ENCODE assay signal across 7 cellular contexts in the genomic region with DNA sequence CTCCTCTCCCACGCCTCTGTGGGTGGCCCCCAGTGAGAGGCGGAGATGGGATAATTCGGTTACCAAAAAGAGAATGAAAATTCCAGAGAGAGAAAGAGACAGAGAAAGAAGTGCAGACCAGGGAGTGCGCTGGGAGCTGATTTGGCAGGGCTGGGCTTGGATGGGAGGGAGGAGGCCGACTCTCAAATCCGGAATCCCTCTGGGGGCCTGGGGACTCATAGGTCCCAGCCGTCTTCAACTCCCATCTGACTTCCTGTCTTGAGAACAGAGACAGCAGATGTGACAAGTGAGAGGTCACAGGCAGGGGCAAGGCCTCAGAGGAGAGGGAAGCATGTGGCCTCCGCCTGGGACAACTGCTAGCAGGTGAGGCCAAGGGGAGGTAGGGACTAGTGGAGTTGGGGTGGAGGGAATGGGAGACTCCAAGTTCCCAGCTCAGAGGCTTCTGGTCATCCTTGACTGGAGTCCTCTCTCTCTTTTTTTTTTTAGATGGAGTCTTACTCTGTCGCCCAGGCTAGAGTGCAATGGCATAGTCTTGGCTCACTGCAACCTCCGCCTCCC. TPM values are rescaled to one million over a fixed set of nuclear protein-coding genes. Genes with fewer than 3 reads are reported as not detected.
A peak's percentile ranks its signal among the peaks of the same experiment; 100 is the strongest.
DNase-seq lines count a peak whose midpoint lies in the region; ATAC-seq, FAIRE-seq and TF ChIP-seq lines count a peak whose summit lies in the region.
"Not testable (repeated sequence)": the region's sequence is repeated elsewhere in the genome, so short reads cannot be mapped to it uniquely, and the experiment has no call there.

No MANE protein-coding gene starts in this region.

- H3K4me2 ChIP-seq in A549; mesenchymal stem cell (ENCODE audit: low read length, poor library complexity, severe bottlenecking): not testable (repeated sequence)
- H3K4me2 ChIP-seq in BLaER1 treated with 17β-estradiol and CSF1 and Interleukin-3, amounts not matched to agents 10 nM and 100 nM = peak overlapping the region in 8 of 11 experiments; percentile 28 to 67 (median 52); a peak in 12 of 22 replicates

- CTCF ChIA-PET in A549 (lab: Yijun Ruan, JAX) = interaction anchor here (1.1 kb wide), 1 partner anchor 29 kb away, joined by 3 read pairs; no protein-coding TSS in a partner anchor

- 90% methylated on average over 9 of the region's 10 CpGs for WGBS in A549 (ENCODE audit: missing lambda C conversion rate)
- whole genome bisulfite sequencing in endodermal cell (ENCODE audit: insufficient coverage in 1 of 2, insufficient read length in 1 of 2), 2 experiments = 79 to 93% methylated on average over 3 of the region's 10 CpGs
- 89% methylated on average over 3 of the region's 10 CpGs for WGBS in mesenchymal stem cell

- H3K9me3 Mint-ChIP-seq in activated CD4-positive, alpha-beta T cell treated with anti-CD3 and anti-CD28 coated beads, Interleukin-2, amount 10 ng/mL, durations not matched to agents 24 days and 14 days; endodermal cell: not testable (repeated sequence)

- H3K23ac ChIP-seq in mesenchymal stem cell (ENCODE audit: low read length in 2 of 2) = not testable (repeated sequence)

- H4K20me1 ChIP-seq in BLaER1 treated with 17β-estradiol and CSF1 and Interleukin-3, amounts not matched to agents 10 nM and 100 nM = not testable (repeated sequence)

- not testable (repeated sequence) for TF ChIP-seq EP300 in A549 (IDR thresholded peaks at IDR 0.05)

- H3K36me3 Mint-ChIP-seq in activated CD4-positive, alpha-beta T cell treated with anti-CD3 and anti-CD28 coated beads, Interleukin-2, amount 10 ng/mL, durations not matched to agents 24 days and 14 days (ENCODE audit: low read depth); endodermal cell (ENCODE audit: low read depth): not testable (repeated sequence)

- FAIRE-seq in A549 (lab: Jason Lieb, UNC) = not testable (repeated sequence)

- not testable (repeated sequence) for H3K27me3 Mint-ChIP-seq in activated CD4-positive, alpha-beta T cell treated with anti-CD3 and anti-CD28 coated beads, Interleukin-2, amount 10 ng/mL, durations not matched to agents 24 days and 14 days; endodermal cell (ENCODE audit: insufficient read depth)

- not testable (repeated sequence) for H3K4me3 Mint-ChIP-seq in activated CD4-positive, alpha-beta T cell treated with anti-CD3 and anti-CD28 coated beads, Interleukin-2, amount 10 ng/mL, durations not matched to agents 24 days and 14 days; endodermal cell

- not testable (repeated sequence) for TF ChIP-seq CTCF in A549 (IDR thresholded peaks at IDR 0.05); endodermal cell (conservative IDR thresholded peaks at IDR 0.05)

- not testable (repeated sequence) for H4K8ac ChIP-seq in mesenchymal stem cell (ENCODE audit: low read length)

- not testable (repeated sequence) for H3K9me3 ChIP-seq in A549; BLaER1 treated with 17β-estradiol and CSF1 and Interleukin-3, amounts not matched to agents 10 nM and 100 nM (replicated peaks in 1 of 11); endodermal cell (ENCODE audit: control insufficient read depth, low read length); mesenchymal stem cell (ENCODE audit: control insufficient read depth, low read length)

- H3K14ac ChIP-seq in mesenchymal stem cell (ENCODE audit: low read length in 2 of 2) = not testable (repeated sequence)

- not testable (repeated sequence) for H3K79me1 ChIP-seq in mesenchymal stem cell (replicated peaks; ENCODE audit: low read length, poor library complexity, severe bottlenecking)

- not testable (repeated sequence) for H3K27ac ChIP-seq in A549; endodermal cell (ENCODE audit: low read depth, low read length); mesenchymal stem cell (ENCODE audit: low read length, poor library complexity, severe bottlenecking)
- H3K27ac ChIP-seq in BLaER1 treated with 17β-estradiol and CSF1 and Interleukin-3, amounts not matched to agents 10 nM and 100 nM = peak overlapping the region in 6 of 11 experiments; percentile 16 to 59 (median 41); a peak in 8 of 22 replicates

- H2BK15ac ChIP-seq in mesenchymal stem cell (ENCODE audit: low read depth, poor library complexity, severe bottlenecking) = not testable (repeated sequence)

- H2BK12ac ChIP-seq in mesenchymal stem cell (ENCODE audit: low read length in 2 of 2) = not testable (repeated sequence)

- H2AFZ ChIP-seq in mesenchymal stem cell (ENCODE audit: low read depth, low read length) = peak overlapping the region; percentile 39

- H2AK5ac ChIP-seq in mesenchymal stem cell (ENCODE audit: low read length, severe bottlenecking) = not testable (repeated sequence)

- not testable (repeated sequence) for H3K18ac ChIP-seq in mesenchymal stem cell (ENCODE audit: low read depth in 1 of 2, low read length in 2 of 2)

- peak; percentile 4 to 10; a peak in 2 of 6 replicates for ATAC-seq in A549
- ATAC-seq in Right ventricle myocardium inferior = peak; percentile 29
- peak; percentile 39 for ATAC-seq in left ventricle myocardium superior

- H3K4me3 ChIP-seq in A549; BLaER1 treated with 17β-estradiol and CSF1 and Interleukin-3, amounts not matched to agents 10 nM and 100 nM; endodermal cell (ENCODE audit: low read length); mesenchymal stem cell (ENCODE audit: insufficient read depth in 1 of 2, low read depth in 1 of 2, low read length in 2 of 2): not testable (repeated sequence)

- not testable (repeated sequence) for H3K27me3 ChIP-seq in BLaER1 treated with 17β-estradiol and CSF1 and Interleukin-3, amounts not matched to agents 10 nM and 100 nM; endodermal cell (ENCODE audit: control insufficient read depth, insufficient read depth, low read length, poor library complexity, severe bottlenecking); mesenchymal stem cell (ENCODE audit: control insufficient read depth in 1 of 2, insufficient read depth in 1 of 2, low read length in 2 of 2)

- not testable (repeated sequence) for H3K4ac ChIP-seq in mesenchymal stem cell (ENCODE audit: low read depth in 1 of 2, low read length in 2 of 2)

- not testable (repeated sequence) for H2BK120ac ChIP-seq in mesenchymal stem cell (ENCODE audit: low read depth, low read length)

- H2BK5ac ChIP-seq in mesenchymal stem cell (ENCODE audit: low read depth, low read length, poor library complexity, severe bottlenecking) = not testable (repeated sequence)

- POLR2A ChIA-PET in A549 (lab: Yijun Ruan, JAX) = not testable (repeated sequence)

- H4K91ac ChIP-seq in mesenchymal stem cell (ENCODE audit: low read length) = not testable (repeated sequence)

- intact Hi-C loops in activated CD4-positive, alpha-beta T cell treated with anti-CD3 and anti-CD28 coated beads, Interleukin-2, amount 10 ng/mL, durations not matched to agents 24 days and 14 days (cut with micrococcal nuclease) = loop anchor here (10.0 kb wide), 1 partner anchor 69 kb away; no protein-coding TSS in a partner anchor
- intact Hi-C loops in Right ventricle myocardium inferior (cut with DNase I); left ventricle myocardium superior (cut with micrococcal nuclease): not testable (repeated sequence)

- not testable (repeated sequence) for TF ChIP-seq RAD21 in A549 (conservative IDR thresholded peaks at IDR 0.05 in 1 of 2, IDR thresholded peaks at IDR 0.05 in 1 of 2)

- not testable (repeated sequence) for DNase-seq in A549 (ENCODE audit: low read depth in 1 of 2, low spot score in 1 of 2); Right ventricle myocardium inferior (ENCODE audit: missing footprints); left ventricle myocardium superior; mesenchymal stem cell
- peak; percentile 51 for DNase-seq in activated CD4-positive, alpha-beta T cell treated with anti-CD3 and anti-CD28 coated beads, Interleukin-2, amount 10 ng/mL, durations not matched to agents 24 days and 14 days
- DNase-seq in endodermal cell = peak; percentile 43

- not testable (repeated sequence) for H3K4me1 ChIP-seq in A549; endodermal cell (ENCODE audit: control insufficient read depth, insufficient read depth, low read length); mesenchymal stem cell (ENCODE audit: control insufficient read depth, insufficient read depth, low read depth, low read length)
- H3K4me1 ChIP-seq in BLaER1 treated with 17β-estradiol and CSF1 and Interleukin-3, amounts not matched to agents 10 nM and 100 nM = peaks cover 0 to 34% (median 10%) of the 10 kb centered on the region in 10 experiments; a peak in 16 of 20 replicates

- H3K9ac ChIP-seq in BLaER1 treated with 17β-estradiol and CSF1 and Interleukin-3, amounts not matched to agents 10 nM and 100 nM = 0 out of 22 replicates have a peak overlapping the region, but pooled peaks of 1 of the 11 experiments have one; percentile 17
- not testable (repeated sequence) for H3K9ac ChIP-seq in endodermal cell (ENCODE audit: extremely low read depth, low read length, poor library complexity, severe bottlenecking); mesenchymal stem cell (ENCODE audit: low read length)

- not testable (repeated sequence) for H3K27ac Mint-ChIP-seq in activated CD4-positive, alpha-beta T cell treated with anti-CD3 and anti-CD28 coated beads, Interleukin-2, amount 10 ng/mL, durations not matched to agents 24 days and 14 days; endodermal cell

- H3K4me1 Mint-ChIP-seq in activated CD4-positive, alpha-beta T cell treated with anti-CD3 and anti-CD28 coated beads, Interleukin-2, amount 10 ng/mL, durations not matched to agents 24 days and 14 days; endodermal cell: not testable (repeated sequence)

- TF ChIP-seq POLR2A in A549 (IDR thresholded peaks at IDR 0.05; ENCODE audit: low read length) = not testable (repeated sequence)

- H3K36me3 ChIP-seq in BLaER1 treated with 17β-estradiol and CSF1 and Interleukin-3, amounts not matched to agents 10 nM and 100 nM; endodermal cell (ENCODE audit: control insufficient read depth, insufficient read depth, low read length); mesenchymal stem cell (ENCODE audit: control insufficient read depth in 1 of 2, insufficient read depth in 2 of 2, low read depth in 1 of 2, low read length in 2 of 2): not testable (repeated sequence)

RNA-seq across cellular contexts. Expression of gene LRRC37B, which starts 59.0 kb away (rescaled TPM):
- 14.2 and 17.9 TPM in 2 replicates for polyA plus RNA-seq in A549 (2011; rRNA removed)
- polyA plus RNA-seq in A549 (2012; cell fraction: cytosol; rRNA removed) = 7.1 and 7.4 TPM in 2 replicates
- 7.8 and 10.4 TPM in 2 replicates for polyA plus RNA-seq in A549 (2012; cell fraction: nucleus; rRNA removed)
- 7.6 to 8.6 TPM (median 8.3 TPM) in 3 replicates for polyA plus RNA-seq in A549 (2017; fragmentation: RNase III; extraction: RNeasy Plus Mini Kit Qiagen cat#74134 plus additional on column Dnase treatment)
- polyA minus RNA-seq in A549 (2011; rRNA and poly(A)+ RNA removed) = 28.1 and 32.1 TPM in 2 replicates
- 17.7 and 22.1 TPM in 2 replicates for total RNA-seq in activated CD4-positive, alpha-beta T cell treated with anti-CD3 and anti-CD28 coated beads, Interleukin-2, amount 10 ng/mL, durations not matched to agents 24 days and 14 days
- 10 to 100 TPM; 22.7 to 28.7 TPM for total RNA-seq in endodermal cell
- 35.7 TPM for polyA plus RNA-seq in endodermal cell (2013, experiment 1 of 2)
- polyA plus RNA-seq in endodermal cell (2013, experiment 2 of 2) = 39.7 TPM
- total RNA-seq in Right ventricle myocardium inferior = 3.2 TPM
- total RNA-seq in left ventricle myocardium superior = 4.8 TPM
- 9.0 TPM for polyA plus RNA-seq in mesenchymal stem cell (2013, experiment 1 of 2)
- polyA plus RNA-seq in mesenchymal stem cell (2013, experiment 2 of 2) = 8.8 TPM
